Comparison of ENCODE assay signal across 26 cellular contexts in the genomic region with DNA sequence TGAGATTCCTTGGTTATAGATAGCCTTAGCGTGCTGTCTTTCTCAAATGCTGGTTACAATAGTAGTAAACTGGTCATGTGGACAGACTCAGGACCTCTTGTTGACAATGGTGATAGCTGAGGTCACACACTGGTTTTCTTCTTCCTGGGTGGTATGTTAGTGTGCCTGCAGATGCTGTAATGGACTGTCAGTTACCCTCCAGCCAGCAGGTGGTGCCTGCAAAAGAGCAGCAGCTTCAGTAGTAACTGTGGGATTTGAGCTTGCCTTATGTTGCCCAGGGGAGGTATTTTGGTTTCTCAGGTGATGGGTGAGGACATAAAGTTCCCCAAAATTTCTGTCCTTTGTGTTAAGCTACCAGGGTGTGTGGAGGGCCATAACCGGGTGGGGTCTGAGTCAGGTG.
"Had no signal": no experiment of that assay in that cellular context is flagged by ENCODE, and none has a peak within 500 bp of the region (broad histone marks: within the 10 kb centered on the region; RNA-seq: fewer than 3 reads in every experiment).

No MANE protein-coding gene starts in this region.

- H3K4me2 ChIP-seq: smooth muscle cell had no signal

- H3K4me1 Mint-ChIP-seq: activated CD4-positive, alpha-beta memory T cell treated with anti-CD3 and anti-CD28 coated beads, Interleukin-2, amount 10 ng/mL, durations not matched to agents 7 days and 5 days; activated CD4-positive, alpha-beta T cell treated with anti-CD3 and anti-CD28 coated beads, Interleukin-2, amount 10 ng/mL, durations not matched to agents 7 days and 5 days; central memory CD8-positive, alpha-beta T cell; naive thymus-derived CD4-positive, alpha-beta T cell; stimulated activated naive B cell treated with anti-CD40 and anti-IgM and Interleukin-4, amounts not matched to agents 10 μg/mL and 1 μg/mL and 100 μg/mL, for 72 hours had no signal

- H3K27me3 ChIP-seq: breast epithelium, esophagus muscularis mucosa, heart left ventricle, pancreas, stomach, thyroid gland, upper lobe of right lung had no signal

- H3K27ac ChIP-seq: breast epithelium, esophagus muscularis mucosa, foreskin keratinocyte, heart left ventricle, pancreas, prostate gland, stomach, thyroid gland, upper lobe of right lung, VCaP had no signal

- H3K9me3 ChIP-seq: pancreas, prostate gland, thyroid gland had no signal

- H3K4me1 ChIP-seq: breast epithelium, esophagus muscularis mucosa, foreskin keratinocyte, heart left ventricle, pancreas, prostate gland, stomach, thyroid gland, upper lobe of right lung had no signal

- H3K4me3 ChIP-seq: breast epithelium, esophagus muscularis mucosa, heart left ventricle, pancreas, prostate gland, smooth muscle cell, stomach, thyroid gland, upper lobe of right lung had no signal

- ATAC-seq: activated naive CD4-positive, alpha-beta T cell treated with anti-CD3 and anti-CD28 coated beads, Interleukin-2, amount 50 U/mL, for 72 hours; activated T-cell treated with anti-CD3 and anti-CD28 coated beads, Interleukin-2, amount 50 U/mL, for 72 hours; foreskin keratinocyte; heart left ventricle; naive thymus-derived CD4-positive, alpha-beta T cell; pancreas; stimulated activated naive B cell treated with anti-CD40 and anti-IgM and Interleukin-4, amounts not matched to agents 10 μg/mL and 1 μg/mL and 100 μg/mL, for 72 hours; upper lobe of right lung had no signal

- DNase-seq: activated CD4-positive, alpha-beta memory T cell treated with anti-CD3 and anti-CD28 coated beads, Interleukin-2, amount 10 ng/mL, durations not matched to agents 7 days and 5 days; activated CD4-positive, alpha-beta T cell treated with anti-CD3 and anti-CD28 coated beads for 1 hour; activated CD4-positive, alpha-beta T cell treated with anti-CD3 and anti-CD28 coated beads, Interleukin-2, amount 10 ng/mL, durations not matched to agents 7 days and 5 days; activated CD8-positive, alpha-beta memory T cell treated with anti-CD3 and anti-CD28 coated beads, Interleukin-2, amount 50 U/mL, for 48 hours; activated naive CD4-positive, alpha-beta T cell; activated T-cell treated with anti-CD3 and anti-CD28 coated beads, Interleukin-2, amount 50 U/mL, for 72 hours; foreskin keratinocyte; heart left ventricle; hypothalamus; midbrain; naive thymus-derived CD4-positive, alpha-beta T cell; pancreas; stimulated activated CD4-positive, alpha-beta T cell treated with anti-CD3 and anti-CD28 coated beads, Interleukin-1b, Interleukin-23, amount 100 ng/mL, for 48 hours; stimulated activated naive B cell treated with anti-CD40 and anti-IgM and Interleukin-4, amounts not matched to agents 10 μg/mL and 1 μg/mL and 100 μg/mL, for 72 hours; stomach; T-helper 9 cell; thyroid gland; upper lobe of right lung had no signal

- H3K4me3 Mint-ChIP-seq: activated CD4-positive, alpha-beta memory T cell treated with anti-CD3 and anti-CD28 coated beads, Interleukin-2, amount 10 ng/mL, durations not matched to agents 7 days and 5 days; activated CD4-positive, alpha-beta T cell treated with anti-CD3 and anti-CD28 coated beads, Interleukin-2, amount 10 ng/mL, durations not matched to agents 7 days and 5 days; activated T-cell treated with anti-CD3 and anti-CD28 coated beads, Interleukin-2, amount 50 U/mL, for 72 hours; central memory CD8-positive, alpha-beta T cell; dendritic cell treated with granulocyte-macrophage colony-stimulating factor and Interleukin-4, amounts not matched to agents 40 ng/mL and 50 ng/mL, for 4 days; naive thymus-derived CD4-positive, alpha-beta T cell; stimulated activated naive B cell treated with anti-CD40 and anti-IgM and Interleukin-4, amounts not matched to agents 10 μg/mL and 1 μg/mL and 100 μg/mL, for 72 hours had no signal

- H3K27ac Mint-ChIP-seq: activated CD4-positive, alpha-beta memory T cell treated with anti-CD3 and anti-CD28 coated beads, Interleukin-2, amount 10 ng/mL, durations not matched to agents 7 days and 5 days; activated CD4-positive, alpha-beta T cell treated with anti-CD3 and anti-CD28 coated beads, Interleukin-2, amount 10 ng/mL, durations not matched to agents 7 days and 5 days; activated naive CD4-positive, alpha-beta T cell treated with anti-CD3 and anti-CD28 coated beads, Interleukin-2, amount 50 U/mL, for 72 hours; activated T-cell treated with anti-CD3 and anti-CD28 coated beads, Interleukin-2, amount 50 U/mL, for 72 hours; dendritic cell treated with granulocyte-macrophage colony-stimulating factor and Interleukin-4, amounts not matched to agents 40 ng/mL and 50 ng/mL, for 4 days; naive thymus-derived CD4-positive, alpha-beta T cell; stimulated activated naive B cell treated with anti-CD40 and anti-IgM and Interleukin-4, amounts not matched to agents 10 μg/mL and 1 μg/mL and 100 μg/mL, for 72 hours had no signal

- H3K36me3 ChIP-seq: breast epithelium, esophagus muscularis mucosa, heart left ventricle, pancreas, prostate gland, stomach, thyroid gland, upper lobe of right lung had no signal
